In the genomic region with DNA sequence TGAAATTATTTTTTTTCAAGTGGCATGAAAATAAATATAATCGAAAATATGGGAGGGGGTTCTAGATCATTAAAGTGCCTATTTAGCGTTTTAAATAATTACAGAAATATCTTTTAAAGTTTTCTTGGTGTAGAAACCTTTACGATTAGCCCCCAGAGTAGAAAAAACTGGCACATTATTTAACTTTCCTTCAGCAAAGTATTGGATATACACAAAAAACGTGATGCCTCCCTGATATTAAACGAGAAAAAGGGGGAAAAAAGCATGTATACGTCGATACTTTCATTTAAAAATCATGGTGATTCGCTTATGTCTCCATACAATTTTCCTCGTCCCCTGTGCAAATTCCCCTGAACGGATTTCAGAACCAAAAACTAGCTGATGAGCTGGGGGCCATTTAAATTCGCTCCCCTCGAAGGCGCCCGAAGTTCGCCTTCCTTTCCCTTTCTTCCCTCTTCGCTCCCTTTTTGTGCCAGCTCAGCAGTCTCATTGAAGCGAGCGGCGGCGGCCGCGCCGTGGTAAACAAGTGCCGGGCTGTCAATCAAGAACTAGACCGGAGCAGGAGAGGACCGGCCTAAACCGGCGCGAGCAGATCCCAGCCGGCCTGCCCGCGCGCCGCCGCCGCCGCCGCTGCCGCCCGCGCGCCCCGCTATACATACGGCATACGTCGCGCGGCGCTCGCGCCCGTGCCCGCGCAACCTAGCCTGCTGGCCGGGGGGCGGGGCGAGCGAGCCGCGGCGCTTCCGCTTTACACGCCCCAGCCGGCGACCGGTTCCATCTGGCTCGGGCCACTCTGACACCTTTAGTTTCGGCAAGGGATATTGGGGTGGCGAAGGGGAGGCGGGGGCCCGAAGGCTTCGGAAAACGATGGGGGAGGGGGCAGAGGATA, we compare ENCODE assay signal across 8 cellular contexts.
DNase-seq lines count a peak whose midpoint lies in the region; ATAC-seq lines count a peak whose summit lies in the region.

No MANE protein-coding gene starts in this region.

- peak overlapping the region; percentile 100 for H3K27ac ChIP-seq in cingulate gyrus (ENCODE audit: low read depth, low read length)
- peak overlapping the region; percentile 100 for H3K27ac ChIP-seq in layer of hippocampus (ENCODE audit: low read depth, low read length)

- no peaks in the 10 kb centered on the region for H3K27me3 ChIP-seq in layer of hippocampus (ENCODE audit: control insufficient read depth, insufficient read depth, low read length)

- ATAC-seq in HG03439 (IDR thresholded peaks at IDR 0.05; ENCODE audit: unreplicated experiment), result peak; percentile 58

- DNase-seq in AML-193 (lab: John Stamatoyannopoulos, UW) (peak; percentile 90), GM19238 (ENCODE audit: insufficient read length, low spot score) (peak; percentile 59), NCI-H510A treated with DMSO at 0.1 percent for 48 hours (lab: John Stamatoyannopoulos, UW) (peak; percentile 84)
- DNase-seq in activated CD4-positive, alpha-beta T cell treated with anti-CD3 and anti-CD28 coated beads for 4 hours, result peak; percentile 90 to 93
- peak; percentile 88 to 92 (median 88) for DNase-seq in stimulated activated CD4-positive, alpha-beta T cell treated with anti-CD3 and anti-CD28 coated beads, Interleukin-1b, Interleukin-23, amount 100 ng/mL, for 24 hours (ENCODE audit: low read depth in 4 of 4, low spot score in 1 of 4)

Comparison
In these comparisons a context has a peak if more than half of its experiments do, and no peak if none do; other contexts are left out.
1. Peak in every context shown above with its lines: DNase-seq, ATAC-seq and H3K27ac ChIP-seq.